ENCODE assay signal across 1 cellular context in genomic region chrX:130139474-130140201, GRCh38.
TF ChIP-seq lines count a peak whose summit lies in the region.

No MANE protein-coding gene starts in this region.

TF ChIP-seq in SK-N-SH, 30 proteins besides CTCF, POLR2A, EP300 and RAD21:
- TF ChIP-seq PBX3 (IDR thresholded peaks at IDR 0.05) (no peak), RXRA (IDR thresholded peaks at IDR 0.05; ENCODE audit: borderline replicate concordance, low read depth) (no peak), CHD2 (IDR thresholded peaks at IDR 0.05; ENCODE audit: low read length, partially characterized antibody) (no peak), MAX (IDR thresholded peaks at IDR 0.05; ENCODE audit: low read depth) (no peak), YY1 (IDR thresholded peaks at IDR 0.05; ENCODE audit: low read depth) (no peak), USF1 (IDR thresholded peaks at IDR 0.05; ENCODE audit: borderline replicate concordance, low read depth) (no peak), TCF12 (IDR thresholded peaks at IDR 0.05) (no peak), FOSL2 (IDR thresholded peaks at IDR 0.05; ENCODE audit: borderline replicate concordance, low read depth) (no peak), TAF1 (IDR thresholded peaks at IDR 0.05; ENCODE audit: borderline replicate concordance, low read depth, low read length) (no peak), FOXJ3 (CRISPR knock-in tag; IDR thresholded peaks at IDR 0.05) (no peak), ELF1 (IDR thresholded peaks at IDR 0.05) (no peak), SMC3 (IDR thresholded peaks at IDR 0.05; ENCODE audit: low read depth, low read length) (no peak), FOXM1 (IDR thresholded peaks at IDR 0.05; ENCODE audit: low read depth) (no peak)
